In genomic region chr12:47650469-47650868, GRCh38 we compare ENCODE assay signal across 15 cellular contexts. TPM values are rescaled to one million over a fixed set of nuclear protein-coding genes. Genes with fewer than 3 reads are reported as not detected.
DNase-seq lines count a peak whose midpoint lies in the region; ATAC-seq and TF ChIP-seq lines count a peak whose summit lies in the region.
"Had no signal": no experiment of that assay in that cellular context is flagged by ENCODE, and none has a peak within 500 bp of the region (broad histone marks: within the 10 kb centered on the region; RNA-seq: fewer than 3 reads in every experiment).

No MANE protein-coding gene starts in this region.

- H3K56ac ChIP-seq in IMR-90 (ENCODE audit: extremely low read depth, insufficient read depth, low read length) = no peak overlapping the region

- no peaks in the 10 kb centered on the region for H3K27me3 Mint-ChIP-seq in CD8-positive, alpha-beta T cell (ENCODE audit: low read depth)

- no peak overlapping the region for H3K4ac ChIP-seq in IMR-90 (ENCODE audit: low read depth, low read length)

- H2BK20ac ChIP-seq in IMR-90 (ENCODE audit: low read depth, low read length) = no peak overlapping the region

- ATAC-seq in CD8-positive, alpha-beta T cell = no peak
- peak; percentile 78 for ATAC-seq in GM19035 (IDR thresholded peaks at IDR 0.05; ENCODE audit: unreplicated experiment)
- peak; percentile 62 for ATAC-seq in HG02759 (IDR thresholded peaks at IDR 0.05; ENCODE audit: unreplicated experiment)
- ATAC-seq in IMR-90 (ENCODE audit: low read depth) = peak; percentile 55
- ATAC-seq: K562 had no signal

- H3K79me1 ChIP-seq in IMR-90 (ENCODE audit: low read depth in 1 of 2, low read length in 2 of 2) = peaks cover 0 to 7% of the 10 kb centered on the region in 2 experiments; a peak in 3 of 4 replicates

- peaks cover 7% of the 10 kb centered on the region; the same call in 1 of the 2 replicates for H4K20me1 ChIP-seq in IMR-90 (ENCODE audit: insufficient read depth, low read length)

- H2BK15ac ChIP-seq in IMR-90 (ENCODE audit: low read depth, low read length) = no peak overlapping the region

- no peak overlapping the region for H4K5ac ChIP-seq in IMR-90 (ENCODE audit: low read depth, low read length)

- DNase-seq in CD8-positive, alpha-beta T cell = no peak
- DNase-seq in IMR-90 (peak; percentile 50), mesenteric fat pad (ENCODE audit: low spot score) (no peak), NCI-H1092 treated with DMSO at 0.1 percent for 48 hours (lab: John Stamatoyannopoulos, UW) (no peak), T-helper 9 cell (no peak)
- DNase-seq in stimulated activated CD8-positive, alpha-beta memory T cell treated with anti-CD3 and anti-CD28 coated beads, Interleukin-4, amount 100 ng/mL, for 48 hours = no peak
- DNase-seq: activated CD4-positive, alpha-beta T cell treated with anti-CD3 and anti-CD28 coated beads, Interleukin-2, amount 50 U/mL, for 48 hours; H9; heart left ventricle; transverse colon had no signal

- H3K4me1 ChIP-seq in CD8-positive, alpha-beta T cell (ENCODE audit: insufficient read depth, low read length) = peaks cover 9% of the 10 kb centered on the region
- peaks cover 6% of the 10 kb centered on the region for H3K4me1 ChIP-seq in IMR-90 (ENCODE audit: control insufficient read depth, insufficient read depth, low read length)

- TF ChIP-seq POLR2A in IMR-90 (IDR thresholded peaks at IDR 0.05; ENCODE audit: low read depth, low read length) = no peak

- H3K18ac ChIP-seq in IMR-90 (ENCODE audit: low read depth, low read length) = no peak overlapping the region

- H3K9me3 Mint-ChIP-seq in CD8-positive, alpha-beta T cell = no peaks in the 10 kb centered on the region
- H3K9me3 Mint-ChIP-seq: activated naive CD4-positive, alpha-beta T cell treated with anti-CD3 and anti-CD28 coated beads, Interleukin-2, amount 50 U/mL, for 72 hours; H9 had no signal

- H2BK120ac ChIP-seq in IMR-90 (ENCODE audit: low read depth, low read length) = no peak overlapping the region

- no peak overlapping the region for H2AFZ ChIP-seq in IMR-90 (replicated peaks; ENCODE audit: low read length, poor library complexity)

- peaks cover 3% of the 10 kb centered on the region for H3K36me3 ChIP-seq in CD8-positive, alpha-beta T cell (ENCODE audit: insufficient read depth, low read length)
- H3K36me3 ChIP-seq in IMR-90 (ENCODE audit: control insufficient read depth, insufficient read depth, low read length) = no peaks in the 10 kb centered on the region; the same call in 1 of the 2 replicates
- H3K36me3 ChIP-seq: heart left ventricle, transverse colon had no signal

- CTCF ChIA-PET in CD8-positive, alpha-beta T cell (lab: Charles Lee) = interaction anchor here (1.8 to 4.4 kb wide), 3 partner anchors 92 to 627 kb away, joined by 7 to 17 read pairs (median 11); no protein-coding TSS in a partner anchor
- CTCF ChIA-PET in IMR-90 (lab: Yijun Ruan, JAX) = no interaction called here

- H2AK9ac ChIP-seq in IMR-90 (replicated peaks; ENCODE audit: low read depth, low read length, poor library complexity) = no peak overlapping the region

- no CpG with 5 or more reads among the region's 1 CpG for WGBS in IMR-90 (ENCODE audit: extremely low coverage in 2 of 2, insufficient read length in 1 of 2), 2 experiments

- H3K9me3 ChIP-seq in CD8-positive, alpha-beta T cell (ENCODE audit: low read length) = no peaks in the 10 kb centered on the region
- no peaks in the 10 kb centered on the region for H3K9me3 ChIP-seq in IMR-90 (ENCODE audit: control insufficient read depth, insufficient read depth, low read length)
- H3K9me3 ChIP-seq: heart left ventricle, transverse colon had no signal

- dilution Hi-C loops in IMR-90 (cut with HindIII; ENCODE audit: low sequenced_read_pairs, unreplicated experiment) = no loop called here

- H3K23ac ChIP-seq in IMR-90 (ENCODE audit: low read depth, low read length) = no peak overlapping the region

- POLR2A ChIA-PET in CD8-positive, alpha-beta T cell (lab: Charles Lee) = no interaction called here
- POLR2A ChIA-PET in IMR-90 (lab: Charles Lee; ENCODE audit: unreplicated experiment) = no interaction called here

- peak overlapping the region; percentile 32; the same call in 1 of the 2 replicates for H3K4me2 ChIP-seq in IMR-90 (ENCODE audit: low read depth, low read length)

- H3K14ac ChIP-seq in IMR-90 (replicated peaks; ENCODE audit: low read depth, low read length) = no peak overlapping the region

- H2AK5ac ChIP-seq in IMR-90 (ENCODE audit: low read depth, low read length) = no peak overlapping the region

- in situ Hi-C loops in IMR-90 (cut with MboI; ENCODE audit: low sequenced_read_pairs) = no loop called here

- peaks cover 7% of the 10 kb centered on the region for H3K36me3 Mint-ChIP-seq in CD8-positive, alpha-beta T cell
- H3K36me3 Mint-ChIP-seq: activated naive CD4-positive, alpha-beta T cell treated with anti-CD3 and anti-CD28 coated beads, Interleukin-2, amount 50 U/mL, for 72 hours had no signal

- H4K8ac ChIP-seq in IMR-90 (ENCODE audit: low read depth in 2 of 2, low read length in 2 of 2) = no peak overlapping the region

- H3K4me3 Mint-ChIP-seq in CD8-positive, alpha-beta T cell = no peak overlapping the region
- H3K4me3 Mint-ChIP-seq: H9 had no signal

- peak overlapping the region; percentile 13 for H3K27ac Mint-ChIP-seq in CD8-positive, alpha-beta T cell
- H3K27ac Mint-ChIP-seq: H9 had no signal

- no peak overlapping the region for H4K91ac ChIP-seq in IMR-90 (ENCODE audit: insufficient read depth, low read depth, low read length)

- TF ChIP-seq CTCF in CD8-positive, alpha-beta T cell (IDR thresholded peaks at IDR 0.05) = no peak
- TF ChIP-seq CTCF in IMR-90 (conservative IDR thresholded peaks at IDR 0.05; ENCODE audit: low read depth, low read length) = no peak

- no peak overlapping the region for H2BK5ac ChIP-seq in IMR-90 (ENCODE audit: low read depth, low read length, poor library complexity, severe bottlenecking)

- BruUV-seq in IMR-90 (replicated peaks; lab: Mats Ljungman, UMichigan) = no TSS peak

- no peak overlapping the region for H3K4me3 ChIP-seq in CD8-positive, alpha-beta T cell (ENCODE audit: low read depth, low read length)
- H3K4me3 ChIP-seq in IMR-90 (ENCODE audit: insufficient read depth, low read depth, low read length) = no peak overlapping the region
- H3K4me3 ChIP-seq: heart left ventricle, K562, lung, transverse colon had no signal

- no peak for TF ChIP-seq RAD21 in IMR-90 (IDR thresholded peaks at IDR 0.05; ENCODE audit: low read length)

- intact Hi-C loops in CD8-positive, alpha-beta T cell (cut with DNase I, micrococcal nuclease) = loop anchor here (2.0 to 10.0 kb wide), 6 partner anchors 37 to 618 kb away; no protein-coding TSS in a partner anchor
- intact Hi-C loops in IMR-90 (cut with micrococcal nuclease) = loop anchor here (2.0 to 5.0 kb wide), 2 partner anchors 127 to 618 kb away; no protein-coding TSS in a partner anchor

- no peak overlapping the region for H3K9ac ChIP-seq in IMR-90 (ENCODE audit: low read depth, low read length)

- no peak overlapping the region for H3K27ac ChIP-seq in CD8-positive, alpha-beta T cell (ENCODE audit: low read depth, low read length)
- H3K27ac ChIP-seq in IMR-90 (ENCODE audit: insufficient read depth, low read length) = no peak overlapping the region

- H3K9me1 ChIP-seq in IMR-90 (ENCODE audit: insufficient read depth, low read length) = peaks cover 7% of the 10 kb centered on the region

- H3K4me1 Mint-ChIP-seq in CD8-positive, alpha-beta T cell (ENCODE audit: low read depth) = peaks cover 16% of the 10 kb centered on the region

- H3K27me3 ChIP-seq in CD8-positive, alpha-beta T cell (ENCODE audit: insufficient read depth, low read length) = no peaks in the 10 kb centered on the region
- no peaks in the 10 kb centered on the region for H3K27me3 ChIP-seq in IMR-90 (ENCODE audit: control insufficient read depth, insufficient read depth, low read length)
- H3K27me3 ChIP-seq: heart left ventricle, transverse colon had no signal

TF ChIP-seq in IMR-90, 13 proteins besides CTCF, POLR2A, EP300 and RAD21:
- TF ChIP-seq MXI1 (IDR thresholded peaks at IDR 0.05; ENCODE audit: borderline replicate concordance, low read depth, low read length) = no peak
- TF ChIP-seq RCOR1 (IDR thresholded peaks at IDR 0.05; ENCODE audit: insufficient replicate concordance, low read length) = no peak
- no peak for TF ChIP-seq BHLHE40 (IDR thresholded peaks at IDR 0.05; ENCODE audit: low read depth, low read length)
- TF ChIP-seq FOS (IDR thresholded peaks at IDR 0.05; ENCODE audit: low read depth, low read length) = peak; percentile 64; the same call in 1 of the 2 replicates

RNA-seq across cellular contexts. Expression of gene RPAP3, which starts 55.4 kb away (rescaled TPM):
- 10 to 100 TPM; 17.3 to 18.3 TPM for total RNA-seq in CD8-positive, alpha-beta T cell
- total RNA-seq in IMR-90 (2012; rRNA removed) (10.6 and 20.0 TPM in 2 replicates), mesenteric fat pad (17.6 TPM)
- 10.3 and 13.4 TPM in 2 replicates for polyA plus RNA-seq in IMR-90 (2012; rRNA removed)
- 0.77 and 1.2 TPM in 2 replicates for polyA plus RNA-seq in IMR-90 (2012; cell fraction: cytosol; rRNA removed)
- polyA plus RNA-seq in IMR-90 (2012; cell fraction: nucleus; rRNA removed; ENCODE audit: low replicate concordance) = 0.29 and 5.5 TPM in 2 replicates
